ENCODE assay signal across 8 cellular contexts in the genomic region with DNA sequence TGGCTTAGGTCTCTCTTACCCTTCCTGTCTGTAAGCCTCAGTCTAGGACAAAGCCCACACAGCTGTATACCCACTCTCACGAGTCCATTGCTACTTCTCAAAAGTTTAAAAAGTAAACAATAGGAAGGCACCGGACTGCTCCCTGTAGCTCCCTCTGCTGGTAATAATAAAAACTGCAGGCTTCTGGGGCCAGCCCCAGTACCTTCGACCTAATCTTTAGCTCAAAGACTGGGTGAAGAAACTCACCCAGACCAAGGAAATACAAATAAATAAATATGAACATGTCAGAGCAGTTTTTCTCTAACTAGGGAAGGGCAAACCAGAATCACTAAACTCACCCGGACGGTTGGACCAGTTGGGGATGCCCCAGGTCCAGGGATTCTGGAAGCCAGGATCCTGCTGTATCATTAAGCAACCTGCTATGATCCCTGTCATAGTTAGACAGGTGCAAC. TPM values are rescaled to one million over a fixed set of nuclear protein-coding genes. Genes with fewer than 3 reads are reported as not detected.
A peak's percentile ranks its signal among the peaks of the same experiment; 100 is the strongest.
DNase-seq lines count a peak whose midpoint lies in the region; ATAC-seq, FAIRE-seq and TF ChIP-seq lines count a peak whose summit lies in the region.

No MANE protein-coding gene starts in this region.

- no peaks in the 10 kb centered on the region for H3K27me3 ChIP-seq in A673 (replicated peaks; ENCODE audit: insufficient read depth, low read depth, low read length, poor library complexity)
- no peaks in the 10 kb centered on the region for H3K27me3 ChIP-seq in subcutaneous abdominal adipose tissue (ENCODE audit: control insufficient read depth in 5 of 5, insufficient read depth in 4 of 5, low read length in 5 of 5)

- peaks cover 4% of the 10 kb centered on the region for H3K4me1 ChIP-seq in A673 (ENCODE audit: insufficient read depth, low read length, poor library complexity, severe bottlenecking)
- H3K4me1 ChIP-seq in subcutaneous abdominal adipose tissue (ENCODE audit: control insufficient read depth in 5 of 5, insufficient read depth in 5 of 5, low read length in 5 of 5), result peaks cover 5 to 48% (median 43%) of the 10 kb centered on the region in 5 donors

- POLR2A ChIA-PET in A673 (lab: Charles Lee; ENCODE audit: low non-redundant PET), result interaction anchor here (0.7 kb wide), 1 partner anchor 286 kb away, joined by 5 read pairs; a partner anchor contains a TSS
- POLR2A ChIA-PET in activated CD4-positive, alpha-beta memory T cell treated with anti-CD3 and anti-CD28 coated beads for 36 hours (lab: Charles Lee), result interaction anchor here (0.7 to 2.2 kb wide), 7 partner anchors 8 to 124 kb away, joined by 3 to 5 read pairs (median 3); a partner anchor contains a TSS

- H3K36me3 ChIP-seq in A673 (ENCODE audit: insufficient read depth, low read length, poor library complexity, severe bottlenecking) (peaks cover 71% of the 10 kb centered on the region), subcutaneous abdominal adipose tissue (ENCODE audit: control insufficient read depth in 5 of 5, insufficient read depth in 5 of 5, low read length in 5 of 5) (peaks cover 8 to 73% (median 62%) of the 10 kb centered on the region in 5 donors)

- H3K27ac Mint-ChIP-seq in activated CD4-positive, alpha-beta memory T cell treated with anti-CD3 and anti-CD28 coated beads for 36 hours, result no peak overlapping the region
- no peak overlapping the region for H3K27ac Mint-ChIP-seq in endothelial cell (ENCODE audit: unreplicated experiment)
- peak overlapping the region in 2 of 6 donors; percentile 10 to 54 for H3K27ac Mint-ChIP-seq in naive B cell

- DNase-seq in A673 (ENCODE audit: low spot score), result peak; percentile 73
- peak; percentile 62 for DNase-seq in GM12891 (ENCODE audit: insufficient read length, low spot score)
- DNase-seq in NCI-H774 (lab: John Stamatoyannopoulos, UW), result peak; percentile 25
- DNase-seq in activated CD4-positive, alpha-beta memory T cell treated with anti-CD3 and anti-CD28 coated beads for 36 hours, result peak; percentile 73
- peak; percentile 47 for DNase-seq in endothelial cell (ENCODE audit: low spot score)
- peak; percentile 55 for DNase-seq in naive B cell

- TF ChIP-seq CTCF in A673 (conservative IDR thresholded peaks at IDR 0.05; ENCODE audit: low read depth, low read length) (peak; percentile 96), endothelial cell (IDR thresholded peaks at IDR 0.05; ENCODE audit: unreplicated experiment) (peak; percentile 90)

- no TSS peak for BruUV-seq in A673 (replicated peaks; lab: Mats Ljungman, UMichigan)

- peak overlapping the region in 1 of 5 donors; percentile 17 for H3K9ac ChIP-seq in subcutaneous abdominal adipose tissue (ENCODE audit: low read length in 5 of 5)

- intact Hi-C loops in A673 (cut with micrococcal nuclease; ENCODE audit: unreplicated experiment), result loop anchor here (5.0 to 10.0 kb wide), 2 partner anchors 59 to 303 kb away; a partner anchor contains a TSS
- intact Hi-C loops in activated CD4-positive, alpha-beta memory T cell treated with anti-CD3 and anti-CD28 coated beads for 36 hours (cut with micrococcal nuclease), result loop anchor here (1.0 kb wide), 1 partner anchor 8 kb away; no protein-coding TSS in a partner anchor

- H3K36me3 Mint-ChIP-seq in activated CD4-positive, alpha-beta memory T cell treated with anti-CD3 and anti-CD28 coated beads for 36 hours, result peaks cover 29% of the 10 kb centered on the region
- H3K36me3 Mint-ChIP-seq in endothelial cell (ENCODE audit: low read depth, unreplicated experiment) (peaks cover 41% of the 10 kb centered on the region), naive B cell (peaks cover 0 to 5% of the 10 kb centered on the region in 2 donors)

- H3K9me3 ChIP-seq in A673 (ENCODE audit: low read depth, low read length, poor library complexity, severe bottlenecking), result no peaks in the 10 kb centered on the region
- H3K9me3 ChIP-seq in subcutaneous abdominal adipose tissue (ENCODE audit: control insufficient read depth in 5 of 5, low read length in 5 of 5), result no peaks in the 10 kb centered on the region

- no peak for FAIRE-seq in GM12891 (lab: Jason Lieb, UNC)

- no peak overlapping the region for H3K4me3 ChIP-seq in A673 (ENCODE audit: low read depth, low read length, poor library complexity, severe bottlenecking)
- H3K4me3 ChIP-seq in subcutaneous abdominal adipose tissue (ENCODE audit: low read depth in 1 of 5, low read length in 5 of 5), result no peak overlapping the region

- peaks cover 27% of the 10 kb centered on the region for H3K4me1 Mint-ChIP-seq in activated CD4-positive, alpha-beta memory T cell treated with anti-CD3 and anti-CD28 coated beads for 36 hours (ENCODE audit: low read depth)
- H3K4me1 Mint-ChIP-seq in endothelial cell (ENCODE audit: unreplicated experiment), result peaks cover 19% of the 10 kb centered on the region
- peaks cover 22 to 36% (median 31%) of the 10 kb centered on the region in 3 donors for H3K4me1 Mint-ChIP-seq in naive B cell

- no peak for TF ChIP-seq POLR2A in GM12891 (IDR thresholded peaks at IDR 0.05; ENCODE audit: low read depth, low read length)

- ATAC-seq in naive B cell (ENCODE audit: low read depth in 2 of 2), result peak; percentile 54 to 66
- ATAC-seq in HG02678 (IDR thresholded peaks at IDR 0.05; ENCODE audit: unreplicated experiment), result no peak

- H3K27ac ChIP-seq in A673 (ENCODE audit: low read depth, low read length, poor library complexity, severe bottlenecking) (no peak overlapping the region), subcutaneous abdominal adipose tissue (ENCODE audit: low read depth, low read length) (peak overlapping the region; percentile 22)

- no peak overlapping the region for H3K4me3 Mint-ChIP-seq in activated CD4-positive, alpha-beta memory T cell treated with anti-CD3 and anti-CD28 coated beads for 36 hours
- no peak overlapping the region for H3K4me3 Mint-ChIP-seq in endothelial cell (ENCODE audit: unreplicated experiment)
- peak overlapping the region in 1 of 8 donors; percentile 81 for H3K4me3 Mint-ChIP-seq in naive B cell

- H3K27me3 Mint-ChIP-seq in activated CD4-positive, alpha-beta memory T cell treated with anti-CD3 and anti-CD28 coated beads for 36 hours, result no peaks in the 10 kb centered on the region
- H3K27me3 Mint-ChIP-seq in endothelial cell (ENCODE audit: unreplicated experiment) (peaks cover 1% of the 10 kb centered on the region), naive B cell (no peaks in the 10 kb centered on the region)

- no peaks in the 10 kb centered on the region for H3K9me3 Mint-ChIP-seq in activated CD4-positive, alpha-beta memory T cell treated with anti-CD3 and anti-CD28 coated beads for 36 hours
- H3K9me3 Mint-ChIP-seq in endothelial cell (ENCODE audit: unreplicated experiment) (no peaks in the 10 kb centered on the region), naive B cell (no peaks in the 10 kb centered on the region)

- CTCF ChIA-PET in A673 (lab: Charles Lee), result interaction anchor here (0.5 to 1.9 kb wide), 18 partner anchors 9 to 723 kb away, joined by 3 to 19 read pairs (median 4); a partner anchor contains a TSS
- CTCF ChIA-PET in activated CD4-positive, alpha-beta memory T cell treated with anti-CD3 and anti-CD28 coated beads for 36 hours (lab: Charles Lee), result interaction anchor here (0.6 to 9.1 kb wide), 56 partner anchors 9 to 412 kb away, joined by 3 to 103 read pairs (median 5); a partner anchor contains a TSS

TF ChIP-seq in GM12891, 5 proteins besides CTCF, POLR2A, EP300 and RAD21:
- TF ChIP-seq POLR2AphosphoS5 (IDR thresholded peaks at IDR 0.05; ENCODE audit: low read depth, low read length) (no peak), POU2F2 (IDR thresholded peaks at IDR 0.05; ENCODE audit: low read depth, low read length) (no peak), SPI1 (IDR thresholded peaks at IDR 0.05; ENCODE audit: low read depth, low read length) (no peak), TAF1 (IDR thresholded peaks at IDR 0.05; ENCODE audit: low read depth, low read length) (no peak), PAX5 (IDR thresholded peaks at IDR 0.05; ENCODE audit: insufficient read depth, low read length, severe bottlenecking) (no peak)

RNA-seq across cellular contexts. Expression of a gene that starts 5.0 kb away (rescaled TPM):
- 86.6 and 93.2 TPM in 2 replicates for total RNA-seq in A673 (2021)
- polyA plus RNA-seq in GM12891 (2012; ENCODE audit: low read depth, missing spikeins), result 22.6 TPM
- total RNA-seq in activated CD4-positive, alpha-beta memory T cell treated with anti-CD3 and anti-CD28 coated beads for 36 hours, result 10 to 100 TPM; 63.0 to 70.1 TPM
- total RNA-seq in endothelial cell (ENCODE audit: unreplicated experiment), result 70.0 TPM
- 10 to 100 TPM; 16.7 to 31.4 (median 22.2) TPM for polyA plus RNA-seq in naive B cell (ENCODE audit: low read depth in 6 of 6)

RNA-seq across cellular contexts. Expression of a gene that starts 11.8 kb away (rescaled TPM):
- 48.2 and 62.8 TPM in 2 replicates for total RNA-seq in A673 (2021)
- polyA plus RNA-seq in GM12891 (2012; ENCODE audit: low read depth, missing spikeins), result 75.5 TPM
- total RNA-seq in activated CD4-positive, alpha-beta memory T cell treated with anti-CD3 and anti-CD28 coated beads for 36 hours, result 10 to 100 TPM; 56.4 to 60.0 TPM
- 22.2 TPM for total RNA-seq in endothelial cell (ENCODE audit: unreplicated experiment)
- polyA plus RNA-seq in naive B cell (ENCODE audit: low read depth in 6 of 6), result 10 to 100 TPM; 54.3 to 70.0 (median 57.7) TPM

RNA-seq across cellular contexts. Expression of a gene that starts 28.5 kb away (rescaled TPM):
- total RNA-seq in A673 (2021) (77.9 and 94.4 TPM in 2 replicates), endothelial cell (ENCODE audit: unreplicated experiment) (56.1 TPM)
- 59.8 TPM for polyA plus RNA-seq in GM12891 (2012; ENCODE audit: low read depth, missing spikeins)
- total RNA-seq in activated CD4-positive, alpha-beta memory T cell treated with anti-CD3 and anti-CD28 coated beads for 36 hours, result 10 to 100 TPM; 77.6 to 79.5 TPM
- polyA plus RNA-seq in naive B cell (ENCODE audit: low read depth in 6 of 6), result 100 to 1,000 TPM; 102 to 122 (median 110) TPM

RNA-seq across cellular contexts. Expression of a gene that starts 36.2 kb away (rescaled TPM):
- 354 and 357 TPM in 2 replicates for total RNA-seq in A673 (2021)
- polyA plus RNA-seq in GM12891 (2012; ENCODE audit: low read depth, missing spikeins), result 564 TPM
- total RNA-seq in activated CD4-positive, alpha-beta memory T cell treated with anti-CD3 and anti-CD28 coated beads for 36 hours, result 100 to 1,000 TPM; 322 TPM
- 182 TPM for total RNA-seq in endothelial cell (ENCODE audit: unreplicated experiment)
- polyA plus RNA-seq in naive B cell (ENCODE audit: low read depth in 6 of 6), result 100 to 1,000 TPM; 250 to 322 (median 270) TPM

RNA-seq across cellular contexts. Expression of a gene that starts 54.9 kb away (rescaled TPM):
- total RNA-seq in A673 (2021) (20.6 and 22.5 TPM in 2 replicates), endothelial cell (ENCODE audit: unreplicated experiment) (24.0 TPM)
- polyA plus RNA-seq in GM12891 (2012; ENCODE audit: low read depth, missing spikeins), result 1.7 TPM
- total RNA-seq in activated CD4-positive, alpha-beta memory T cell treated with anti-CD3 and anti-CD28 coated beads for 36 hours, result 1 to 10 TPM; 3.8 TPM
- polyA plus RNA-seq in naive B cell (ENCODE audit: low read depth in 6 of 6), result 1 to 10 TPM in 5 of 6 donors, under 1 TPM in 1; 0.92 to 3.6 (median 2.7) TPM
